Comparison of ENCODE assay signal across 23 cellular contexts in genomic region chr2:205837663-205838062, GRCh38.
DNase-seq lines count a peak whose midpoint lies in the region; ATAC-seq, FAIRE-seq and TF ChIP-seq lines count a peak whose summit lies in the region.
"Had no signal": no experiment of that assay in that cellular context is flagged by ENCODE, and none has a peak within 500 bp of the region (broad histone marks: within the 10 kb centered on the region; RNA-seq: fewer than 3 reads in every experiment).

No MANE protein-coding gene starts in this region.

- no peak overlapping the region for H3K9ac ChIP-seq in neural progenitor cell

- TF ChIP-seq CTCF in esophagus muscularis mucosa (IDR thresholded peaks at IDR 0.05), result no peak
- no peak for TF ChIP-seq CTCF in neural progenitor cell (IDR thresholded peaks at IDR 0.05)

- H3K27ac ChIP-seq in esophagus muscularis mucosa (replicated peaks in 1 of 4) (peak overlapping the region; percentile 75 to 83 (median 80)), neural progenitor cell (peak overlapping the region; percentile 21)
- H3K27ac ChIP-seq: A549, HL-60, SJSA1 had no signal

- DNase-seq in NCI-H226, result peak; percentile 17
- no peak for DNase-seq in esophagus muscularis mucosa (ENCODE audit: extremely low spot score)
- no peak for DNase-seq in neural progenitor cell (ENCODE audit: low spot score)
- DNase-seq in urothelium cell line (ENCODE audit: low spot score), result peak; percentile 60
- DNase-seq in LoVo (ENCODE audit: low spot score), result no peak
- DNase-seq: CD4-positive, alpha-beta T cell; COR-L47; DMS79 treated with DMSO at 0.1 percent for 48 hours; H7; HFFc6; KBM-7; NCI-H1105; NCI-H2029 treated with DMSO at 0.1 percent for 48 hours; NCI-H524 treated with DMSO at 0.1 percent for 48 hours; Peyer's patch had no signal

- no peak overlapping the region for H3K27ac Mint-ChIP-seq in neural progenitor cell
- H3K27ac Mint-ChIP-seq: CD4-positive, alpha-beta T cell; HFFc6 had no signal

- no peaks in the 10 kb centered on the region for H4K20me1 ChIP-seq in neural progenitor cell (ENCODE audit: low read depth)

- H2AFZ ChIP-seq in neural progenitor cell (replicated peaks), result no peak overlapping the region

- peaks cover 7% of the 10 kb centered on the region for H3K9me3 Mint-ChIP-seq in neural progenitor cell
- H3K9me3 Mint-ChIP-seq: CD4-positive, alpha-beta T cell; HFFc6 had no signal

- intact Hi-C loops in esophagus muscularis mucosa (cut with DNase I), result loop anchor here (2.0 to 5.0 kb wide), 2 partner anchors 35 to 65 kb away; no protein-coding TSS in a partner anchor

- peaks cover 19% of the 10 kb centered on the region for H3F3A ChIP-seq in neural progenitor cell (ENCODE audit: low read depth)

- peaks cover 3 to 66% (median 48%) of the 10 kb centered on the region in 4 donors for H3K4me1 ChIP-seq in esophagus muscularis mucosa
- H3K4me1 ChIP-seq in neural progenitor cell, result peaks cover 20% of the 10 kb centered on the region
- H3K4me1 ChIP-seq: A549, Peyer's patch had no signal

- no peak overlapping the region for H3K4me2 ChIP-seq in neural progenitor cell
- H3K4me2 ChIP-seq: A549 had no signal

- H3K36me3 Mint-ChIP-seq in neural progenitor cell, result no peaks in the 10 kb centered on the region

- H3K36me3 ChIP-seq in esophagus muscularis mucosa, result no peaks in the 10 kb centered on the region
- H3K36me3 ChIP-seq in neural progenitor cell, result no peaks in the 10 kb centered on the region
- H3K36me3 ChIP-seq: Peyer's patch, SJSA1 had no signal

- no peak for TF ChIP-seq EP300 in esophagus muscularis mucosa (IDR thresholded peaks at IDR 0.05)

- WGBS in esophagus muscularis mucosa, result 50% methylated on average over 1 of the region's 1 CpG

- no peaks in the 10 kb centered on the region for H3K79me2 ChIP-seq in neural progenitor cell (ENCODE audit: low read depth)

- H3K27me3 ChIP-seq in esophagus muscularis mucosa (no peaks in the 10 kb centered on the region), neural progenitor cell (no peaks in the 10 kb centered on the region)
- H3K27me3 ChIP-seq: Peyer's patch, SJSA1 had no signal

- no peaks in the 10 kb centered on the region for H3K27me3 Mint-ChIP-seq in neural progenitor cell (ENCODE audit: insufficient read depth, low read depth)

- H3K4me3 ChIP-seq in esophagus muscularis mucosa (no peak overlapping the region), neural progenitor cell (no peak overlapping the region)
- H3K4me3 ChIP-seq: A549, GM12878, Peyer's patch, SJSA1 had no signal

- peaks cover 0 to 5% (median 0%) of the 10 kb centered on the region in 4 donors for H3K9me3 ChIP-seq in esophagus muscularis mucosa
- H3K9me3 ChIP-seq in neural progenitor cell (ENCODE audit: low read depth), result no peaks in the 10 kb centered on the region
- H3K9me3 ChIP-seq: A549, Peyer's patch, SJSA1 had no signal

- peaks cover 4% of the 10 kb centered on the region for H3K4me1 Mint-ChIP-seq in neural progenitor cell

- H3K4me3 Mint-ChIP-seq in neural progenitor cell, result no peak overlapping the region
- H3K4me3 Mint-ChIP-seq: CD4-positive, alpha-beta T cell; HFFc6 had no signal

- ATAC-seq in HG03139 (IDR thresholded peaks at IDR 0.05; ENCODE audit: unreplicated experiment) (no peak), HG03571 (IDR thresholded peaks at IDR 0.05; ENCODE audit: unreplicated experiment) (no peak)
- ATAC-seq: A549, GM12878, HepG2, Right ventricle myocardium inferior had no signal

- no peak for FAIRE-seq in urothelium cell line (lab: Jason Lieb, UNC)
- FAIRE-seq: A549, GM12878, HepG2 had no signal

- no peak for TF ChIP-seq POLR2A in esophagus muscularis mucosa (IDR thresholded peaks at IDR 0.05; ENCODE audit: low read depth)

Comparison
In these comparisons a context has a peak if more than half of its experiments do, and no peak if none do; other contexts are left out.
1. DNase-seq: peak in NCI-H226 (single experiment) and urothelium cell line (single experiment); none in esophagus muscularis mucosa (single experiment), neural progenitor cell (single experiment) and LoVo (single experiment).